2 cellular contexts compared by ENCODE assay signal in the genomic region with DNA sequence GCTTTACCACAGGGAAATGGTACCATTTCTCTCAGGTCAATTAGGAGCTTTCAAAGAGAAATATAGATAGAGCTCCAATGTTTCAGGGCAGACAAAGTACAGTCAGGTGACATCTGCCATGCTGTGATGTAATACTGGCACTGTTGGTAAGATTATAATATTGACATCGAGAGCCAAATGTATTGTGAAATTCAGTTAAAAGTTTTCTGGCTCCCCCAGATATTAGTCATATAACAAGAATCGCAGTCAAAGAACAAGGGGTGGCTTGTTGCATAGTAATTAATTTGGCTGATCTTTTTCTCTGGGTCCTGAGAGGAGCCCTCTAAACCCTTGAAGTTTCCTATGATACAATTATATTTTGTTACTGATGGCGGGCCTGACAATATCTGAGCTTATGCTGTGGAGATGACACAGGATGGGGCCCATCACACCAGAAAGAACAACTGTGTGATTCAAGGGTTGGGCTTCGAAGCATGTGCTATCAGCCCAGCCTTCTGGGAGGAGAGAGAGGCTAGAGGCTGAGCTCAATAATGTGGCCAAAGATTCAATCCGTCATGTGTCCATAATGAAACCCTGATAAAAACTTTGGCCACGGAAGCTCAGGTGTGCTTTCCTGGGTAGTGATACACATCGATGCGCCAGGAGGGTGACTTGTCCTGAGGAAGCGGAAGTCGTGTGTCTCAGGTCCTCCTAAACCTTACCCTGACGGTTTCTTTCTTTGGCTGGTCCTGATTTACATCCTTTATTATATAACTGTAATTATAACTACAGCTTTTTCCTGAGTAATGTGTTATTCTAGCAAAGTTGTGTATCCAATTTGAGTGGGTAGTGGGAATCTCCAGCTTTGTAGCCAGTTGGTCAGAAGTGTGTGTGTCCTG. TPM values are rescaled to one million over a fixed set of nuclear protein-coding genes. Genes with fewer than 3 reads are reported as not detected.
"Had no signal": no experiment of that assay in that cellular context is flagged by ENCODE, and none has a peak within 500 bp of the region (broad histone marks: within the 10 kb centered on the region; RNA-seq: fewer than 3 reads in every experiment).

No MANE protein-coding gene starts in this region.

RNA-seq across cellular contexts. Expression of a gene that starts 48.7 kb away (rescaled TPM):
- total RNA-seq: OCI-LY7, PC-3 had no signal
